In genomic region chr5:163948086-163948666, GRCh38 we compare ENCODE assay signal across 24 cellular contexts.
"Had no signal": no experiment of that assay in that cellular context is flagged by ENCODE, and none has a peak within 500 bp of the region (broad histone marks: within the 10 kb centered on the region; RNA-seq: fewer than 3 reads in every experiment).

No MANE protein-coding gene starts in this region.

- H3K27me3 Mint-ChIP-seq: stimulated activated naive B cell treated with anti-CD40 and anti-IgM and Interleukin-4, amounts not matched to agents 10 μg/mL and 1 μg/mL and 100 μg/mL, for 72 hours had no signal

- H3K4me1 Mint-ChIP-seq: endodermal cell had no signal

- DNase-seq: dermis blood vessel endothelial cell; effector CD4-positive, alpha-beta T cell; endodermal cell; erythroblast; head of caudate nucleus; left colon; left ventricle myocardium superior; mesenchymal stem cell; midbrain; nephron progenitor cell; psoas muscle; retina; right lobe of liver; stimulated activated CD4-positive, alpha-beta T cell treated with anti-CD3 and anti-CD28 coated beads, Interleukin-15, amount 100 ng/mL, for 24 hours; stimulated activated CD4-positive, alpha-beta T cell treated with anti-CD3 and anti-CD28 coated beads, Interleukin-1b, Interleukin-23, amount 100 ng/mL, for 48 hours; stimulated activated CD4-positive, alpha-beta T cell treated with anti-CD3 and anti-CD28 coated beads, Interleukin-4, amount 100 ng/mL, for 24 hours; stimulated activated naive B cell treated with anti-CD40 and anti-IgM and Interleukin-4, amounts not matched to agents 10 μg/mL and 1 μg/mL and 100 μg/mL, for 72 hours had no signal

- H3K36me3 ChIP-seq: neutrophil, right lobe of liver had no signal

- FAIRE-seq: colon, endothelial cell of umbilical vein, urothelium cell line had no signal

- H3K9me3 Mint-ChIP-seq: endodermal cell; nephron progenitor cell; stimulated activated naive B cell treated with anti-CD40 and anti-IgM and Interleukin-4, amounts not matched to agents 10 μg/mL and 1 μg/mL and 100 μg/mL, for 72 hours had no signal

- H3K9me3 ChIP-seq: neutrophil, psoas muscle, right lobe of liver had no signal

- H3K4me1 ChIP-seq: psoas muscle, right lobe of liver had no signal

- H3K27ac ChIP-seq: hepatocyte, neutrophil, psoas muscle, right lobe of liver had no signal

- H3K27me3 ChIP-seq: hepatocyte, neutrophil, right lobe of liver had no signal

- H3K4me3 Mint-ChIP-seq: endodermal cell; nephron progenitor cell; stimulated activated naive B cell treated with anti-CD40 and anti-IgM and Interleukin-4, amounts not matched to agents 10 μg/mL and 1 μg/mL and 100 μg/mL, for 72 hours; type B pancreatic cell had no signal

- H3K27ac Mint-ChIP-seq: endodermal cell; nephron progenitor cell; stimulated activated naive B cell treated with anti-CD40 and anti-IgM and Interleukin-4, amounts not matched to agents 10 μg/mL and 1 μg/mL and 100 μg/mL, for 72 hours; type B pancreatic cell had no signal

- ATAC-seq: left colon; left ventricle myocardium superior; psoas muscle; right lobe of liver; stimulated activated naive B cell treated with anti-CD40 and anti-IgM and Interleukin-4, amounts not matched to agents 10 μg/mL and 1 μg/mL and 100 μg/mL, for 72 hours had no signal

- H3K4me3 ChIP-seq: hepatocyte, lung, psoas muscle, right lobe of liver had no signal
